25 cellular contexts compared by ENCODE assay signal in the genomic region with DNA sequence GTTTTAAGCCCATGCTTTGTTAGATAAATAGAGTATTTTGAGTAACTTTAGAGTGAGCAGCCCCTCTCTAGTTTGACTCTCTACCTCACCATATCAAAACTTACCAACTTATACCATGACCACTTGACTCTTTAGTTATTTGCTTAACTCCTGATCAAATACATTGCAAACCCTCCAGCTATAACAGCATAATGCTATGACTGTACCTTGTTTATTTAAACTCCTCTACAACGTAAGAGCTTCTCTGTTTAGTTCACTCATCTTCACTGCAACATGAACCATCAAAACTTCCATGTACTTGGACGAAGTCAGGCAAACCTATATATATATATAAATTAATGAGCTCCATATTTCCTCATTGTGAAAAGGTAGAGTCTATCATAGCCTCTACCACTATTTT.
"Had no signal": no experiment of that assay in that cellular context is flagged by ENCODE, and none has a peak within 500 bp of the region (broad histone marks: within the 10 kb centered on the region; RNA-seq: fewer than 3 reads in every experiment).

No MANE protein-coding gene starts in this region.

- H3K27ac ChIP-seq: brain microvascular endothelial cell, colonic mucosa, epithelial cell of prostate, esophagus squamous epithelium had no signal

- H3K27me3 Mint-ChIP-seq: activated CD4-positive, alpha-beta memory T cell treated with anti-CD3 and anti-CD28 coated beads for 36 hours; activated CD4-positive, alpha-beta T cell treated with anti-CD3 and anti-CD28 coated beads for 36 hours; activated CD4-positive, alpha-beta T cell treated with anti-CD3 and anti-CD28 coated beads, Interleukin-2, amount 10 ng/mL, durations not matched to agents 24 days and 14 days; activated naive CD8-positive, alpha-beta T cell; activated T-helper 17 cell treated with anti-CD3 and anti-CD28 coated beads, Interleukin-2, amount 50 U/mL, for 72 hours had no signal

- H3K27me3 ChIP-seq: brain microvascular endothelial cell, colonic mucosa, esophagus squamous epithelium had no signal

- H3K9me3 ChIP-seq: colonic mucosa, esophagus squamous epithelium had no signal

- H3K36me3 Mint-ChIP-seq: activated CD4-positive, alpha-beta memory T cell treated with anti-CD3 and anti-CD28 coated beads for 36 hours had no signal

- ATAC-seq: activated CD4-positive, alpha-beta T cell treated with anti-CD3 and anti-CD28 coated beads for 36 hours; activated T-cell treated with anti-CD3 and anti-CD28 coated beads, Interleukin-2, amount 50 U/mL, for 4 hours; activated T-helper 17 cell treated with anti-CD3 and anti-CD28 coated beads, Interleukin-2, amount 50 U/mL, for 72 hours had no signal

- DNase-seq: activated CD4-positive, alpha-beta memory T cell treated with anti-CD3 and anti-CD28 coated beads for 36 hours; activated CD4-positive, alpha-beta T cell treated with anti-CD3 and anti-CD28 coated beads for 36 hours; activated CD4-positive, alpha-beta T cell treated with anti-CD3 and anti-CD28 coated beads, Interleukin-2, amount 10 ng/mL, durations not matched to agents 24 days and 14 days; activated CD4-positive, CD25-positive, alpha-beta regulatory T cell; activated CD4-positive, CD25-positive, alpha-beta regulatory T cell treated with anti-CD3 and anti-CD28 coated beads, Interleukin-2, amount 50 U/mL, for 72 hours; activated CD8-positive, alpha-beta memory T cell treated with anti-CD3 and anti-CD28 coated beads, Interleukin-2, amount 50 U/mL, for 48 hours; activated effector memory CD4-positive, alpha-beta T cell treated with Interleukin-2 at 50 U/mL for 16 hours; activated gamma-delta T cell treated with Interleukin-2 at 50 U/mL for 16 hours; activated naive CD4-positive, alpha-beta T cell treated with anti-CD3 and anti-CD28 coated beads, Interleukin-2, amount 50 U/mL, for 16 hours; activated naive CD4-positive, alpha-beta T cell treated with Interleukin-2 at 50 U/mL for 16 hours; activated T-cell treated with anti-CD3 and anti-CD28 coated beads for 4 hours; activated T-cell treated with anti-CD3 and anti-CD28 coated beads, Interleukin-2, amount 50 U/mL, for 4 hours; amniotic stem cell; anterior cingulate cortex; brain microvascular endothelial cell; caudate nucleus; colonic mucosa; effector CD8-positive, alpha-beta T cell; esophagus squamous epithelium; head of caudate nucleus; hippocampal formation; T-helper 2 cell had no signal

- H3K36me3 ChIP-seq: brain microvascular endothelial cell, colonic mucosa, esophagus squamous epithelium had no signal

- H3K27ac Mint-ChIP-seq: activated CD4-positive, alpha-beta memory T cell treated with anti-CD3 and anti-CD28 coated beads for 36 hours; activated CD4-positive, alpha-beta T cell treated with anti-CD3 and anti-CD28 coated beads for 36 hours; activated CD4-positive, alpha-beta T cell treated with anti-CD3 and anti-CD28 coated beads, Interleukin-2, amount 10 ng/mL, durations not matched to agents 24 days and 14 days; activated naive CD8-positive, alpha-beta T cell; activated T-helper 17 cell treated with anti-CD3 and anti-CD28 coated beads, Interleukin-2, amount 50 U/mL, for 72 hours had no signal

- H3K4me1 Mint-ChIP-seq: activated CD4-positive, alpha-beta T cell treated with anti-CD3 and anti-CD28 coated beads for 36 hours; activated CD4-positive, alpha-beta T cell treated with anti-CD3 and anti-CD28 coated beads, Interleukin-2, amount 10 ng/mL, durations not matched to agents 24 days and 14 days; activated T-helper 17 cell treated with anti-CD3 and anti-CD28 coated beads, Interleukin-2, amount 50 U/mL, for 72 hours had no signal

- H3K4me1 ChIP-seq: esophagus squamous epithelium had no signal

- H3K4me3 Mint-ChIP-seq: activated CD4-positive, alpha-beta memory T cell treated with anti-CD3 and anti-CD28 coated beads for 36 hours; activated CD4-positive, alpha-beta T cell treated with anti-CD3 and anti-CD28 coated beads for 36 hours; activated CD4-positive, alpha-beta T cell treated with anti-CD3 and anti-CD28 coated beads, Interleukin-2, amount 10 ng/mL, durations not matched to agents 24 days and 14 days; activated naive CD8-positive, alpha-beta T cell; activated T-cell treated with anti-CD3 and anti-CD28 coated beads, Interleukin-2, amount 50 U/mL, for 4 hours; activated T-helper 17 cell treated with anti-CD3 and anti-CD28 coated beads, Interleukin-2, amount 50 U/mL, for 72 hours had no signal

- H3K9me3 Mint-ChIP-seq: activated CD4-positive, alpha-beta memory T cell treated with anti-CD3 and anti-CD28 coated beads for 36 hours; activated T-cell treated with anti-CD3 and anti-CD28 coated beads, Interleukin-2, amount 50 U/mL, for 4 hours; activated T-helper 17 cell treated with anti-CD3 and anti-CD28 coated beads, Interleukin-2, amount 50 U/mL, for 72 hours had no signal

- H3K4me3 ChIP-seq: colonic mucosa, esophagus squamous epithelium had no signal
